ENCODE assay signal across 20 cellular contexts in the genomic region with DNA sequence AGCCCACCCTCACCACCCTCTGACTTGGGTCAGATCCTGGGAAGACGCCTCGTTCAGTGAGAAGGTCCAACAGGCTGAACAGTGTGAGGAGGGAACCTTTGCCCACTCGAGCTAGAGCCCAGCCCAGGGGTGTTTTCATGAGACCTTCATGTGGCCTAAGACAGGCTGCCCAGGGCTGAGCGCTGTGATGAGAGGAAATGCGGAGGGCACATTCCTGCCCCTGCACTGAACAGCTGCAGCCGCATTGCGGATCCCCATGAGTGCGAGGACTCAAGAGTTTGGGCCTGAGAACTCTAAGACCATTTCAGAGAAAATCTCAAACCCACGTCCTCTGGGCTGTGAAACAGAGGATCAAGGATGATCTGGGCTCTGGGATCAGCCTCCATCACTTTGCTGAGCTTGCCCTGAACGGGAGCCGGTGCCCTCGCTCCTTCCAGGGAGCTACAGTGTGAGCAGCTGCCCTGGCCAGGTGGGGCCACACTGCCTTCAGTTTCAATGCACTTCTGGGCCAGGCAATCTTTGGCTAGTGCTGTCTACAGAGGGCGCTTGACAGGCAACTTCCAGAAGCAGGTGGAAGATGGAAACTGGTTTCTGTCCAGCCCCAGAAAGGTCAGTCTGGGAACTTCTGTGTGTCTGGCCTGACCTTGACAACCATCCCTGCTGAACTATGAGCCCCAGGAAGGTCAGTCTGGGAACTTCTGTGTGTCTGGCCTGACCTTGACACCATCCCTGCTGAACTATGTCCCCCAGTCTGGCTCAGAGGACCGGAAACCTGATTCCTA. TPM values are rescaled to one million over a fixed set of nuclear protein-coding genes. Genes with fewer than 3 reads are reported as not detected.
DNase-seq lines count a peak whose midpoint lies in the region; ATAC-seq, FAIRE-seq and TF ChIP-seq lines count a peak whose summit lies in the region.
"Had no signal": no experiment of that assay in that cellular context is flagged by ENCODE, and none has a peak within 500 bp of the region (broad histone marks: within the 10 kb centered on the region; RNA-seq: fewer than 3 reads in every experiment).

No MANE protein-coding gene starts in this region.

- H3K4me3 ChIP-seq in BLaER1 (no peak overlapping the region), HCT116 (replicated peaks in 1 of 2; ENCODE audit: low read depth in 1 of 2, low read length in 2 of 2) (no peak overlapping the region), HepG2 (replicated peaks in 1 of 3; ENCODE audit: insufficient read depth in 1 of 3, low read depth in 2 of 3, low read length in 3 of 3) (no peak overlapping the region)
- H3K4me3 ChIP-seq: gastrocnemius medialis, Peyer's patch had no signal

- H3K4me1 ChIP-seq in BLaER1 (peaks cover 50% of the 10 kb centered on the region), HCT116 (ENCODE audit: control insufficient read depth in 1 of 2, insufficient read depth in 2 of 2, low read length in 2 of 2) (peaks cover 0 to 6% of the 10 kb centered on the region in 2 experiments; a peak in 1 of 4 replicates), HepG2 (ENCODE audit: insufficient read depth, low read length) (peaks cover 55% of the 10 kb centered on the region)
- H3K4me1 ChIP-seq: gastrocnemius medialis, Peyer's patch had no signal

- in situ Hi-C loops in HepG2 (cut with HindIII; ENCODE audit: extremely low pct_ligation_motif_present, low pct_unique_long_range_greater_than_20kb) (no loop called here), KBM-7 (cut with MboI; ENCODE audit: low pct_unique_long_range_greater_than_20kb, low sequenced_read_pairs) (no loop called here)

- H3K79me2 ChIP-seq in HCT116 (ENCODE audit: insufficient read depth, low read length) (no peaks in the 10 kb centered on the region), HepG2 (ENCODE audit: insufficient read depth, low read length) (no peaks in the 10 kb centered on the region)

- H2AFZ ChIP-seq in HCT116 (ENCODE audit: low read depth, low read length, poor library complexity, severe bottlenecking) (no peak overlapping the region), HepG2 (ENCODE audit: low read length) (no peak overlapping the region)

- FAIRE-seq in HepG2 (lab: Jason Lieb, UNC) = peak; percentile 86
- FAIRE-seq in frontal cortex (lab: Jason Lieb, UNC) = no peak

- H3K4me2 ChIP-seq in BLaER1 = peak overlapping the region; percentile 58; the same call in 1 of the 2 replicates
- no peak overlapping the region for H3K4me2 ChIP-seq in HCT116 (ENCODE audit: low read length)
- H3K4me2 ChIP-seq in HepG2 (ENCODE audit: low read depth, low read length) = peak overlapping the region; percentile 29; the same call in 1 of the 2 replicates

- peaks cover 38% of the 10 kb centered on the region in 2 donors for H3K4me1 Mint-ChIP-seq in natural killer cell treated with Interleukin-12 subunit alpha and Interleukin-12 subunit beta and Interleukin-15 and Interleukin-18, amount 100 ng/mL, for 72 hours (ENCODE audit: low read depth in 2 of 2)

- peak; percentile 92 for ATAC-seq in HCT116
- peak; percentile 86 for ATAC-seq in HepG2
- ATAC-seq in natural killer cell treated with Interleukin-12 subunit alpha and Interleukin-12 subunit beta and Interleukin-15 and Interleukin-18, amount 100 ng/mL, for 72 hours = no peak
- no peak for ATAC-seq in HG02852 (IDR thresholded peaks at IDR 0.05; ENCODE audit: unreplicated experiment)
- ATAC-seq: gastrocnemius medialis had no signal

- no peak overlapping the region for H3K27ac Mint-ChIP-seq in natural killer cell treated with Interleukin-12 subunit alpha and Interleukin-12 subunit beta and Interleukin-15 and Interleukin-18, amount 100 ng/mL, for 72 hours
- H3K27ac Mint-ChIP-seq: activated T-helper 1 cell treated with anti-CD3 and anti-CD28 coated beads, Interleukin-12 subunit alpha, Interleukin-12 subunit beta, Interleukin-2, Interleukin-4 antibody, amounts not matched to agents 30 ng/mL and 10 ng/mL and 1 ng/mL, durations not matched to agents 14 hours and 24 hours and 36 hours; HFFc6 had no signal

- H3K36me3 ChIP-seq in BLaER1 = no peaks in the 10 kb centered on the region
- no peaks in the 10 kb centered on the region for H3K36me3 ChIP-seq in HCT116 (ENCODE audit: control insufficient read depth in 1 of 2, insufficient read depth in 2 of 2, low read length in 2 of 2)
- no peaks in the 10 kb centered on the region for H3K36me3 ChIP-seq in HepG2 (replicated peaks in 1 of 2; ENCODE audit: control insufficient read depth in 1 of 2, insufficient read depth in 2 of 2, low read length in 2 of 2)
- H3K36me3 ChIP-seq: gastrocnemius medialis, Peyer's patch had no signal

- peak in 1 of 2 experiments; percentile 54; a peak in 2 of 4 replicates for TF ChIP-seq EP300 in HepG2 (IDR thresholded peaks at IDR 0.05; ENCODE audit: low read depth in 2 of 2, low read length in 2 of 2)
- TF ChIP-seq EP300 in HepG2 (CRISPR knock-in tag; IDR thresholded peaks at IDR 0.05; ENCODE audit: borderline replicate concordance) = no peak

- no peaks in the 10 kb centered on the region for H3K9me3 Mint-ChIP-seq in natural killer cell treated with Interleukin-12 subunit alpha and Interleukin-12 subunit beta and Interleukin-15 and Interleukin-18, amount 100 ng/mL, for 72 hours
- H3K9me3 Mint-ChIP-seq: activated T-helper 1 cell treated with anti-CD3 and anti-CD28 coated beads, Interleukin-12 subunit alpha, Interleukin-12 subunit beta, Interleukin-2, Interleukin-4 antibody, amounts not matched to agents 30 ng/mL and 10 ng/mL and 1 ng/mL, durations not matched to agents 14 hours and 24 hours and 36 hours; T-helper 2 cell treated with Interferon-gamma antibody and Interleukin-4, amounts not matched to agents 5 μg/mL and 100 μg/mL, for 36 hours had no signal

- no peak for TF ChIP-seq RAD21 in HCT116 (IDR thresholded peaks at IDR 0.05; ENCODE audit: low read depth)
- TF ChIP-seq RAD21 in HepG2 (CRISPR knock-in tag; IDR thresholded peaks at IDR 0.05) = no peak

- H3K27me3 Mint-ChIP-seq in natural killer cell treated with Interleukin-12 subunit alpha and Interleukin-12 subunit beta and Interleukin-15 and Interleukin-18, amount 100 ng/mL, for 72 hours = no peaks in the 10 kb centered on the region

- 43% methylated on average over 7 of the region's 14 CpGs for WGBS in HepG2 (ENCODE audit: low lambda C conversion rate)

- POLR2A ChIA-PET in HCT116 (lab: Charles Lee) = no interaction called here
- POLR2A ChIA-PET in HepG2 (lab: Yijun Ruan, JAX) = no interaction called here

- no TSS peak for BruUV-seq in HCT116 (replicated peaks; lab: Mats Ljungman, UMichigan)
- no TSS peak for BruUV-seq in HepG2 (replicated peaks; lab: Mats Ljungman, UMichigan)

- TF ChIP-seq CTCF in HCT116 (IDR thresholded peaks at IDR 0.05 in 2 of 3, conservative IDR thresholded peaks at IDR 0.05 in 1 of 3; ENCODE audit: borderline replicate concordance in 1 of 3, insufficient read depth in 1 of 3, low read depth in 2 of 3, low read length in 2 of 3) (peak; percentile 18 to 30 (median 21); a peak in 2 of 6 replicates), HepG2 (CRISPR knock-in tag; IDR thresholded peaks at IDR 0.05) (peak; percentile 82)

- H3K4me3 Mint-ChIP-seq in natural killer cell treated with Interleukin-12 subunit alpha and Interleukin-12 subunit beta and Interleukin-15 and Interleukin-18, amount 100 ng/mL, for 72 hours = no peak overlapping the region
- H3K4me3 Mint-ChIP-seq: activated T-helper 1 cell treated with anti-CD3 and anti-CD28 coated beads, Interleukin-12 subunit alpha, Interleukin-12 subunit beta, Interleukin-2, Interleukin-4 antibody, amounts not matched to agents 30 ng/mL and 10 ng/mL and 1 ng/mL, durations not matched to agents 14 hours and 24 hours and 36 hours; HFFc6; T-helper 2 cell treated with Interferon-gamma antibody and Interleukin-4, amounts not matched to agents 5 μg/mL and 100 μg/mL, for 36 hours had no signal

- TF ChIP-seq POLR2A in HCT116 (IDR thresholded peaks at IDR 0.05; ENCODE audit: borderline replicate concordance, extremely low read depth, insufficient read depth, insufficient read length) (no peak), HepG2 (IDR thresholded peaks at IDR 0.05; ENCODE audit: insufficient read depth in 1 of 2, low read depth in 2 of 2, low read length in 2 of 2) (no peak)

- CTCF ChIA-PET in HCT116 (lab: Charles Lee) = no interaction called here
- CTCF ChIA-PET in HepG2 (lab: Yijun Ruan, JAX; ENCODE audit: low intra/inter-chr PET ratio, low total read pairs) = no interaction called here

- H3K27ac ChIP-seq in BLaER1 (0 out of 2 replicates have a peak overlapping the region, but pooled peaks have one; percentile 39), HCT116 (ENCODE audit: low read depth, low read length) (no peak overlapping the region), HepG2 (ENCODE audit: extremely low read length, insufficient read depth, low read length) (no peak overlapping the region)
- H3K27ac ChIP-seq: gastrocnemius medialis, Peyer's patch had no signal

- H3K9me3 ChIP-seq in BLaER1 = peaks cover 11% of the 10 kb centered on the region
- H3K9me3 ChIP-seq in HCT116 (ENCODE audit: control insufficient read depth in 1 of 2, insufficient read depth in 1 of 2, low read depth in 1 of 2, low read length in 2 of 2) = no peaks in the 10 kb centered on the region
- H3K9me3 ChIP-seq in HepG2 (ENCODE audit: low read length) = no peaks in the 10 kb centered on the region
- H3K9me3 ChIP-seq: gastrocnemius medialis, Peyer's patch had no signal

- H3K9me2 ChIP-seq in HCT116 (ENCODE audit: insufficient read depth) = no peaks in the 10 kb centered on the region

- H3K9ac ChIP-seq in BLaER1 = no peak overlapping the region
- H3K9ac ChIP-seq in HCT116 (ENCODE audit: low read length) = no peak overlapping the region
- H3K9ac ChIP-seq in HepG2 (ENCODE audit: insufficient read depth, low read depth, low read length) = no peak overlapping the region

- H3K27me3 ChIP-seq in BLaER1 (no peaks in the 10 kb centered on the region), HCT116 (ENCODE audit: insufficient read depth, low read length) (no peaks in the 10 kb centered on the region), HepG2 (ENCODE audit: control insufficient read depth in 1 of 2, insufficient read depth in 2 of 2, low read length in 2 of 2) (peaks cover 3 to 16% of the 10 kb centered on the region in 2 experiments; a peak in 4 of 5 replicates)
- H3K27me3 ChIP-seq: Peyer's patch had no signal

- no peak for DNase-seq in HCT116 (ENCODE audit: low read depth, low spot score)
- DNase-seq in amniotic epithelial cell (ENCODE audit: low read depth) = peak; percentile 7
- DNase-seq in HepG2 (ENCODE audit: low spot score) = peak; percentile 53
- no peak for DNase-seq in natural killer cell treated with Interleukin-12 subunit alpha and Interleukin-12 subunit beta and Interleukin-15 and Interleukin-18, amount 100 ng/mL, for 72 hours (ENCODE audit: low spot score)
- no peak for DNase-seq in frontal cortex (ENCODE audit: low spot score in 2 of 2)
- DNase-seq in KBM-7 = no peak
- DNase-seq: activated CD4-positive, alpha-beta T cell treated with anti-CD3 and anti-CD28 coated beads, Interleukin-2, amount 50 U/mL, for 4 hours; anterior cingulate cortex; gastrocnemius medialis; HFFc6; kidney glomerular epithelial cell; NCI-H1048; Peyer's patch; retina; stimulated activated naive CD4-positive, alpha-beta T cell treated with Interleukin-2 at 50 U/mL for 16 hours had no signal

- H3K36me3 Mint-ChIP-seq in natural killer cell treated with Interleukin-12 subunit alpha and Interleukin-12 subunit beta and Interleukin-15 and Interleukin-18, amount 100 ng/mL, for 72 hours = no peaks in the 10 kb centered on the region

- RAD21 ChIA-PET in HCT116 (lab: Charles Lee; ENCODE audit: low non-redundant PET in 1 of 2, low total read pairs in 2 of 2, uncharacterized antibody in 2 of 2, unreplicated experiment in 2 of 2) = no interaction called here

- intact Hi-C loops in HCT116 (cut with micrococcal nuclease) = no loop called here
- intact Hi-C loops in HepG2 (cut with micrococcal nuclease; ENCODE audit: unreplicated experiment) = no loop called here

- H4K20me1 ChIP-seq in BLaER1 = no peaks in the 10 kb centered on the region
- no peaks in the 10 kb centered on the region for H4K20me1 ChIP-seq in HCT116 (ENCODE audit: insufficient read depth)
- H4K20me1 ChIP-seq in HepG2 (ENCODE audit: insufficient read depth, low read length) = no peaks in the 10 kb centered on the region

RNA-seq across cellular contexts. Expression of a gene that starts 43.5 kb away (rescaled TPM):
- total RNA-seq in HCT116 (2021; ENCODE audit: unreplicated experiment) = 1.5 TPM
- 0.53 and 0.60 TPM in 2 replicates for polyA plus RNA-seq in HCT116 (2012)
- total RNA-seq in HepG2 (2016; rRNA removed; fragmentation: Illumina TruSeq; extraction: Trizol) = 0.13 TPM in 1 of 2 replicates, not detected in the other
- total RNA-seq in HepG2 (2016; cell fraction: cytosol; rRNA removed; fragmentation: Illumina TruSeq; extraction: Trizol; ENCODE audit: low read depth) = not detected in 2 replicates
- 0.03 TPM in 1 of 2 replicates, not detected in the other for total RNA-seq in HepG2 (2016; cell fraction: insoluble cytoplasmic fraction; rRNA removed; fragmentation: Illumina TruSeq; extraction: Trizol)
- total RNA-seq in HepG2 (2016; cell fraction: membrane; rRNA removed; fragmentation: Illumina TruSeq; extraction: Trizol) = not detected in 2 replicates
- total RNA-seq in HepG2 (2016; cell fraction: nucleus; rRNA removed; fragmentation: Illumina TruSeq; extraction: Trizol) = not detected in 2 replicates
- 0.56 and 0.73 TPM in 2 replicates for polyA plus RNA-seq in HepG2 (2011; rRNA removed)
- 0.18 and 0.19 TPM in 2 replicates for polyA plus RNA-seq in HepG2 (2011; cell fraction: cytosol; rRNA removed)
- 1.1 and 1.7 TPM in 2 replicates for polyA plus RNA-seq in HepG2 (2011; cell fraction: nucleus; rRNA removed)
- polyA plus RNA-seq in HepG2 (2012) = 0.76 and 1.1 TPM in 2 replicates
- not detected in 2 replicates for polyA plus RNA-seq in HepG2 (2016; cell fraction: cytosol; fragmentation: Illumina TruSeq; extraction: Trizol; ENCODE audit: low read depth)
- not detected in 2 replicates for polyA plus RNA-seq in HepG2 (2016; cell fraction: insoluble cytoplasmic fraction; fragmentation: Illumina TruSeq; extraction: Trizol; ENCODE audit: low read depth)
- polyA plus RNA-seq in HepG2 (2016; cell fraction: membrane; fragmentation: Illumina TruSeq; extraction: Trizol; ENCODE audit: low read depth) = not detected in 2 replicates
- polyA plus RNA-seq in HepG2 (2016; cell fraction: nucleus; fragmentation: Illumina TruSeq; extraction: Trizol; ENCODE audit: insufficient read depth, low read depth) = not detected in 2 replicates
- polyA minus RNA-seq in HepG2 (2011; rRNA and poly(A)+ RNA removed; ENCODE audit: low replicate concordance) = 0.38 TPM in 1 of 2 replicates, not detected in the other
- polyA minus RNA-seq in HepG2 (2011; cell fraction: cytosol; rRNA and poly(A)+ RNA removed) = 0.40 TPM in 1 of 2 replicates, not detected in the other
- polyA minus RNA-seq in HepG2 (2011; cell fraction: nucleus; rRNA and poly(A)+ RNA removed) = 0.64 and 1.9 TPM in 2 replicates
- total RNA-seq in natural killer cell treated with Interleukin-12 subunit alpha and Interleukin-12 subunit beta and Interleukin-15 and Interleukin-18, amount 100 ng/mL, for 72 hours = 10 to 100 TPM; 20.2 to 46.6 TPM
- 1.2 TPM for total RNA-seq in frontal cortex
- total RNA-seq: G401 had no signal

RNA-seq across cellular contexts. Expression of a gene that starts 50.2 kb away (rescaled TPM):
- 4.1 TPM for total RNA-seq in HCT116 (2021; ENCODE audit: unreplicated experiment)
- 2.8 and 5.2 TPM in 2 replicates for polyA plus RNA-seq in HCT116 (2012)
- 0.18 and 0.22 TPM in 2 replicates for total RNA-seq in HepG2 (2016; rRNA removed; fragmentation: Illumina TruSeq; extraction: Trizol)
- 0.18 and 0.30 TPM in 2 replicates for total RNA-seq in HepG2 (2016; cell fraction: cytosol; rRNA removed; fragmentation: Illumina TruSeq; extraction: Trizol; ENCODE audit: low read depth)
- 0.19 and 0.21 TPM in 2 replicates for total RNA-seq in HepG2 (2016; cell fraction: insoluble cytoplasmic fraction; rRNA removed; fragmentation: Illumina TruSeq; extraction: Trizol)
- total RNA-seq in HepG2 (2016; cell fraction: membrane; rRNA removed; fragmentation: Illumina TruSeq; extraction: Trizol) = 0.15 and 0.31 TPM in 2 replicates
- total RNA-seq in HepG2 (2016; cell fraction: nucleus; rRNA removed; fragmentation: Illumina TruSeq; extraction: Trizol) = not detected in 2 replicates
- 0.09 and 0.11 TPM in 2 replicates for polyA plus RNA-seq in HepG2 (2011; rRNA removed)
- 0.05 and 0.09 TPM in 2 replicates for polyA plus RNA-seq in HepG2 (2011; cell fraction: cytosol; rRNA removed)
- not detected in 2 replicates for polyA plus RNA-seq in HepG2 (2011; cell fraction: nucleus; rRNA removed)
- 0.07 TPM in 1 of 2 replicates, not detected in the other for polyA plus RNA-seq in HepG2 (2012)
- polyA plus RNA-seq in HepG2 (2016; cell fraction: cytosol; fragmentation: Illumina TruSeq; extraction: Trizol; ENCODE audit: low read depth) = 0.18 and 0.25 TPM in 2 replicates
- 0.20 and 0.21 TPM in 2 replicates for polyA plus RNA-seq in HepG2 (2016; cell fraction: insoluble cytoplasmic fraction; fragmentation: Illumina TruSeq; extraction: Trizol; ENCODE audit: low read depth)
- 0.14 and 0.29 TPM in 2 replicates for polyA plus RNA-seq in HepG2 (2016; cell fraction: membrane; fragmentation: Illumina TruSeq; extraction: Trizol; ENCODE audit: low read depth)
- polyA plus RNA-seq in HepG2 (2016; cell fraction: nucleus; fragmentation: Illumina TruSeq; extraction: Trizol; ENCODE audit: insufficient read depth, low read depth) = 0.37 TPM in 1 of 2 replicates, not detected in the other
- polyA minus RNA-seq in HepG2 (2011; rRNA and poly(A)+ RNA removed; ENCODE audit: low replicate concordance) = 0.46 and 6.9 TPM in 2 replicates
- not detected in 2 replicates for polyA minus RNA-seq in HepG2 (2011; cell fraction: cytosol; rRNA and poly(A)+ RNA removed)
- not detected in 2 replicates for polyA minus RNA-seq in HepG2 (2011; cell fraction: nucleus; rRNA and poly(A)+ RNA removed)
- total RNA-seq in natural killer cell treated with Interleukin-12 subunit alpha and Interleukin-12 subunit beta and Interleukin-15 and Interleukin-18, amount 100 ng/mL, for 72 hours = 10 to 100 TPM; 10.1 to 10.8 TPM
- total RNA-seq in frontal cortex = not detected
- total RNA-seq: G401, HFFc6 had no signal

Comparison
In these comparisons a context has a peak if more than half of its experiments do, and no peak if none do; other contexts are left out.
1. ATAC-seq: peak in HCT116 (single experiment) and HepG2 (single experiment); none in natural killer cell treated with Interleukin-12 subunit alpha and Interleukin-12 subunit beta and Interleukin-15 and Interleukin-18, amount 100 ng/mL, for 72 hours (0 of 2) and HG02852 (single experiment).
2. DNase-seq: peak in amniotic epithelial cell (single experiment) and HepG2 (single experiment); none in HCT116 (single experiment), natural killer cell treated with Interleukin-12 subunit alpha and Interleukin-12 subunit beta and Interleukin-15 and Interleukin-18, amount 100 ng/mL, for 72 hours (single experiment), frontal cortex (0 of 2) and KBM-7 (single experiment).